In genomic region chr2:101151859-101152194, GRCh38 we compare ENCODE assay signal across 8 cellular contexts. TPM values are rescaled to one million over a fixed set of nuclear protein-coding genes. Genes with fewer than 3 reads are reported as not detected.
DNase-seq lines count a peak whose midpoint lies in the region; ATAC-seq and TF ChIP-seq lines count a peak whose summit lies in the region.

No MANE protein-coding gene starts in this region.

- H3K4me3 Mint-ChIP-seq in activated T-helper 1 cell treated with anti-CD3 and anti-CD28 coated beads, Interleukin-12 subunit alpha, Interleukin-12 subunit beta, Interleukin-2, Interleukin-4 antibody, amounts not matched to agents 30 ng/mL and 10 ng/mL and 1 ng/mL, durations not matched to agents 14 hours and 24 hours and 36 hours = peak overlapping the region; percentile 75

- H3F3A ChIP-seq in smooth muscle cell (ENCODE audit: low read depth) = peaks cover 6% of the 10 kb centered on the region

- no peaks in the 10 kb centered on the region for H3K36me3 ChIP-seq in smooth muscle cell (ENCODE audit: low read depth)

- peaks cover 14% of the 10 kb centered on the region for H3K27me3 ChIP-seq in smooth muscle cell (ENCODE audit: low read depth)

- peaks cover 14% of the 10 kb centered on the region for H3K4me1 ChIP-seq in smooth muscle cell (ENCODE audit: low read depth)

- WGBS in smooth muscle cell (ENCODE audit: low lambda C conversion rate) = 6% methylated on average over 14 of the region's 14 CpGs

- TF ChIP-seq CTCF in smooth muscle cell (IDR thresholded peaks at IDR 0.05; ENCODE audit: borderline replicate concordance, insufficient read depth, poor library complexity, severe bottlenecking) = no peak

- H3K36me3 Mint-ChIP-seq in activated T-helper 1 cell treated with anti-CD3 and anti-CD28 coated beads, Interleukin-12 subunit alpha, Interleukin-12 subunit beta, Interleukin-2, Interleukin-4 antibody, amounts not matched to agents 30 ng/mL and 10 ng/mL and 1 ng/mL, durations not matched to agents 14 hours and 24 hours and 36 hours (ENCODE audit: low read depth) = no peaks in the 10 kb centered on the region

- no peaks in the 10 kb centered on the region for H3K9me3 Mint-ChIP-seq in activated T-helper 1 cell treated with anti-CD3 and anti-CD28 coated beads, Interleukin-12 subunit alpha, Interleukin-12 subunit beta, Interleukin-2, Interleukin-4 antibody, amounts not matched to agents 30 ng/mL and 10 ng/mL and 1 ng/mL, durations not matched to agents 14 hours and 24 hours and 36 hours

- H2AFZ ChIP-seq in smooth muscle cell (ENCODE audit: low read depth) = peak overlapping the region; percentile 96

- peaks cover 11% of the 10 kb centered on the region for H3K4me1 Mint-ChIP-seq in activated T-helper 1 cell treated with anti-CD3 and anti-CD28 coated beads, Interleukin-12 subunit alpha, Interleukin-12 subunit beta, Interleukin-2, Interleukin-4 antibody, amounts not matched to agents 30 ng/mL and 10 ng/mL and 1 ng/mL, durations not matched to agents 14 hours and 24 hours and 36 hours (ENCODE audit: low read depth)

- peaks cover 57% of the 10 kb centered on the region for H3K27me3 Mint-ChIP-seq in activated T-helper 1 cell treated with anti-CD3 and anti-CD28 coated beads, Interleukin-12 subunit alpha, Interleukin-12 subunit beta, Interleukin-2, Interleukin-4 antibody, amounts not matched to agents 30 ng/mL and 10 ng/mL and 1 ng/mL, durations not matched to agents 14 hours and 24 hours and 36 hours (ENCODE audit: insufficient read depth)

- no peaks in the 10 kb centered on the region for H3K79me2 ChIP-seq in smooth muscle cell (ENCODE audit: low read depth)

- H3K9ac ChIP-seq in smooth muscle cell (ENCODE audit: low read depth) = peak overlapping the region; percentile 31

- no peaks in the 10 kb centered on the region for H3K9me3 ChIP-seq in smooth muscle cell (replicated peaks; ENCODE audit: low read depth)

- H3K4me3 ChIP-seq in iPS-11a (ENCODE audit: low read depth, low read length) (peak overlapping the region; percentile 38), smooth muscle cell (peak overlapping the region; percentile 62)

- no peak overlapping the region for H3K27ac Mint-ChIP-seq in activated T-helper 1 cell treated with anti-CD3 and anti-CD28 coated beads, Interleukin-12 subunit alpha, Interleukin-12 subunit beta, Interleukin-2, Interleukin-4 antibody, amounts not matched to agents 30 ng/mL and 10 ng/mL and 1 ng/mL, durations not matched to agents 14 hours and 24 hours and 36 hours

- H4K20me1 ChIP-seq in smooth muscle cell (ENCODE audit: low read depth) = no peaks in the 10 kb centered on the region

- H3K4me2 ChIP-seq in smooth muscle cell = peak overlapping the region; percentile 89

- intact Hi-C loops in activated T-helper 1 cell treated with anti-CD3 and anti-CD28 coated beads, Interleukin-12 subunit alpha, Interleukin-12 subunit beta, Interleukin-2, Interleukin-4 antibody, amounts not matched to agents 30 ng/mL and 10 ng/mL and 1 ng/mL, durations not matched to agents 14 hours and 24 hours and 36 hours (cut with micrococcal nuclease) = loop anchor here (1.0 to 5.0 kb wide), 6 partner anchors 53 to 590 kb away; partner anchors contain the start of genes CNOT11, PDCL3, RNF149 and RPL31

- ATAC-seq in GM19395 (IDR thresholded peaks at IDR 0.05; ENCODE audit: unreplicated experiment) (no peak), GM21576 (IDR thresholded peaks at IDR 0.05; ENCODE audit: unreplicated experiment) (no peak)

- peak; percentile 25 for DNase-seq in NCI-H510A treated with DMSO at 0.1 percent for 48 hours (lab: John Stamatoyannopoulos, UW)
- DNase-seq in NCI-H510A (lab: John Stamatoyannopoulos, UW) = no peak
- no peak for DNase-seq in activated T-helper 1 cell treated with anti-CD3 and anti-CD28 coated beads, Interleukin-12 subunit alpha, Interleukin-12 subunit beta, Interleukin-2, Interleukin-4 antibody, amounts not matched to agents 30 ng/mL and 10 ng/mL and 1 ng/mL, durations not matched to agents 14 hours and 24 hours and 36 hours (ENCODE audit: low spot score)
- DNase-seq in smooth muscle cell (lab: John Stamatoyannopoulos, UW; ENCODE audit: unreplicated experiment) = no peak
- no peak for DNase-seq in stimulated activated CD4-positive, alpha-beta T cell treated with anti-CD3 and anti-CD28 coated beads, Interleukin-4, amount 100 ng/mL, for 24 hours

- no peak overlapping the region for H3K27ac ChIP-seq in smooth muscle cell (ENCODE audit: low read depth)

RNA-seq across cellular contexts. Expression of gene TBC1D8, which starts 0.6 kb away (rescaled TPM):
- 0.91 and 1.1 TPM in 2 replicates for total RNA-seq in activated T-helper 1 cell treated with anti-CD3 and anti-CD28 coated beads, Interleukin-12 subunit alpha, Interleukin-12 subunit beta, Interleukin-2, Interleukin-4 antibody, amounts not matched to agents 30 ng/mL and 10 ng/mL and 1 ng/mL, durations not matched to agents 14 hours and 24 hours and 36 hours
- 4.4 and 15.1 TPM in 2 replicates for total RNA-seq in smooth muscle cell
- 0.89 and 2.1 TPM in 2 replicates for polyA plus RNA-seq in smooth muscle cell
